21 cellular contexts compared by ENCODE assay signal in the genomic region with DNA sequence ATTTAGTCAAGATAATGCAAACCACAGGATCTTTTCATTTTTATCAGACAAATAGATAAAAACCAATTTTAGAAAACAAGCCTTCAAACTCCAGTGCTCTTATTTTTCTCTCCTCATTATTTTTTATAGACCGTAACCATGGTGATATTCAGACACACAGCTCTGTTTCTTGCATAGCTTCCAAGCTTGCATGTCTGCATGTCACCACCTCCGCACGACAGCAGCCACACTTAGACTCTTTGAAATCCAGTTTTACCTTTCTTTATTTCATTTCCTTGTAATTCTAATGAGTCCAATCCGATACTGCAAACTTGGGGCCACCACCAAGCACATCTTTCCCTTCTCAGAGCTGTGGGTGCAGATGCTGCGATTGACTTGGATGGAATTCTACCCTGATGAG.
"Had no signal": no experiment of that assay in that cellular context is flagged by ENCODE, and none has a peak within 500 bp of the region (broad histone marks: within the 10 kb centered on the region; RNA-seq: fewer than 3 reads in every experiment).

No MANE protein-coding gene starts in this region.

- H3K27ac ChIP-seq: colonic mucosa, esophagus muscularis mucosa, foreskin keratinocyte, gastroesophageal sphincter, neural progenitor cell, parathyroid adenoma, right atrium auricular region, sigmoid colon, stomach, thoracic aorta, tibial nerve, upper lobe of left lung had no signal

- DNase-seq: colonic mucosa; effector memory CD4-positive, alpha-beta T cell; foreskin keratinocyte; mucosa of descending colon; naive B cell; sigmoid colon; stimulated activated CD4-positive, alpha-beta T cell treated with anti-CD3 and anti-CD28 coated beads, Interleukin-2, amount 100 ng/mL, for 24 hours; stimulated activated CD4-positive, alpha-beta T cell treated with anti-CD3 and anti-CD28 coated beads, Interleukin-4, amount 100 ng/mL, for 24 hours; stimulated activated naive CD4-positive, alpha-beta T cell treated with Interleukin-2 at 50 U/mL for 16 hours; stomach; upper lobe of left lung had no signal

- ATAC-seq: foreskin keratinocyte; gastroesophageal sphincter; left lobe of liver; mucosa of descending colon; natural killer cell treated with Interleukin-12 subunit alpha and Interleukin-12 subunit beta and Interleukin-15 and Interleukin-18, amount 100 ng/mL, for 72 hours; stimulated activated effector memory CD8-positive, alpha-beta T cell treated with anti-CD3 and anti-CD28 coated beads, Interleukin-12 subunit alpha, Interleukin-12 subunit beta, amount 100 ng/mL, for 72 hours had no signal
